Comparison of ENCODE assay signal across 17 cellular contexts in the genomic region with DNA sequence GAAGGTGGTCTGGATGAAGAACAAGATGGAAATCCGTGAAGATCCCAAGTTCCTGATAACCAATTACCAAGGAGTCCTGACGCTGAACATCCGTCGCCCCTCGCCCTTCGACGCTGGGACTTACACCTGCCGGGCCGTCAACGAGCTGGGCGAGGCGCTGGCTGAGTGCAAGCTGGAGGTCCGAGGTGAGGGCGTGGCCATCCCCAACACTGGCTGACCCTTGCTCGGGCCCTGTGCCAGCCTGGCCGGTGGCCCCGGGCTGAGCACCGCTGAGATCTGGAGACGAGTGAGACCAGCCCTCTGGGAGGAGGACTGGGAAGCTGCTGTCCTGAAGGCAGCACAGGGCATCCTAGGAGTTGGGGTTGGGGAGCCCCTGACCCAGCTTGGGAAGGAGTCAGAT. TPM values are rescaled to one million over a fixed set of nuclear protein-coding genes. Genes with fewer than 3 reads are reported as not detected.
A peak's percentile ranks its signal among the peaks of the same experiment; 100 is the strongest.
DNase-seq lines count a peak whose midpoint lies in the region; ATAC-seq, FAIRE-seq and TF ChIP-seq lines count a peak whose summit lies in the region.
"Had no signal": no experiment of that assay in that cellular context is flagged by ENCODE, and none has a peak within 500 bp of the region (broad histone marks: within the 10 kb centered on the region; RNA-seq: fewer than 3 reads in every experiment).

No MANE protein-coding gene starts in this region.

- no peak overlapping the region for H3K27ac ChIP-seq in HepG2 (ENCODE audit: extremely low read length, insufficient read depth, low read length)
- no peak overlapping the region for H3K27ac ChIP-seq in right lobe of liver
- H3K27ac ChIP-seq in hepatocyte = no peak overlapping the region
- H3K27ac ChIP-seq in neuronal stem cell (replicated peaks; ENCODE audit: low read length) = no peak overlapping the region
- no peak overlapping the region for H3K27ac ChIP-seq in suprapubic skin
- H3K27ac ChIP-seq: BLaER1 treated with 17β-estradiol and CSF1 and Interleukin-3, amounts not matched to agents 10 nM and 100 nM had no signal

- no peak overlapping the region for H2BK120ac ChIP-seq in neuronal stem cell (ENCODE audit: low read depth, low read length)

- H3K27me3 ChIP-seq in HepG2 (ENCODE audit: control insufficient read depth in 1 of 2, insufficient read depth in 2 of 2, low read length in 2 of 2) (no peaks in the 10 kb centered on the region), right lobe of liver (no peaks in the 10 kb centered on the region), hepatocyte (no peaks in the 10 kb centered on the region), neuronal stem cell (ENCODE audit: control insufficient read depth in 3 of 3, insufficient read depth in 3 of 3, low read depth in 1 of 3, low read length in 3 of 3) (peaks cover 0 to 6% (median 0%) of the 10 kb centered on the region in 3 experiments), suprapubic skin (peaks cover 24% of the 10 kb centered on the region)
- H3K27me3 ChIP-seq: BLaER1 treated with 17β-estradiol and CSF1 and Interleukin-3, amounts not matched to agents 10 nM and 100 nM had no signal

- no peak for TF ChIP-seq POLR2A in HepG2 (IDR thresholded peaks at IDR 0.05; ENCODE audit: insufficient read depth in 1 of 2, low read depth in 2 of 2, low read length in 2 of 2)
- no peak for TF ChIP-seq POLR2A in right lobe of liver (IDR thresholded peaks at IDR 0.05)
- TF ChIP-seq POLR2A in suprapubic skin (IDR thresholded peaks at IDR 0.05) = no peak

- H4K91ac ChIP-seq in neuronal stem cell (ENCODE audit: low read depth, low read length, poor library complexity) = no peak overlapping the region

- H3K23ac ChIP-seq in neuronal stem cell (ENCODE audit: low read depth, low read length, poor library complexity) = peak overlapping the region; percentile 22

- no peak overlapping the region for H3K14ac ChIP-seq in neuronal stem cell (ENCODE audit: low read length)

- no peak for TF ChIP-seq RAD21 in HepG2 (CRISPR knock-in tag; IDR thresholded peaks at IDR 0.05)

- H2BK5ac ChIP-seq in neuronal stem cell (ENCODE audit: low read length) = no peak overlapping the region

- peak overlapping the region in 2 of 3 experiments; percentile 32 to 66; a peak in 2 of 6 replicates for H3K4me3 ChIP-seq in HepG2 (replicated peaks in 1 of 3; ENCODE audit: insufficient read depth in 1 of 3, low read depth in 2 of 3, low read length in 3 of 3)
- H3K4me3 ChIP-seq in right lobe of liver = no peak overlapping the region
- no peak overlapping the region for H3K4me3 ChIP-seq in hepatocyte
- H3K4me3 ChIP-seq in neuronal stem cell (ENCODE audit: low read length in 2 of 2) = peak overlapping the region in 1 of 2 donors; percentile 46
- H3K4me3 ChIP-seq in suprapubic skin = no peak overlapping the region
- H3K4me3 ChIP-seq: BLaER1 treated with 17β-estradiol and CSF1 and Interleukin-3, amounts not matched to agents 10 nM and 100 nM had no signal

- no peak overlapping the region for H2BK12ac ChIP-seq in neuronal stem cell (ENCODE audit: low read length)

- H4K8ac ChIP-seq in neuronal stem cell (ENCODE audit: low read depth, low read length) = no peak overlapping the region

- POLR2A ChIA-PET in HepG2 (lab: Yijun Ruan, JAX) = interaction anchor here (1.6 kb wide), 1 partner anchor 80 kb away, joined by 8 read pairs; the partner anchor contains the start of gene POLD1

- no peaks in the 10 kb centered on the region for H3K9me2 ChIP-seq in hepatocyte (replicated peaks; ENCODE audit: insufficient read depth)

- H3K4ac ChIP-seq in neuronal stem cell (ENCODE audit: low read length) = no peak overlapping the region

- H3K18ac ChIP-seq in neuronal stem cell (ENCODE audit: low read length) = peak overlapping the region; percentile 2

- CTCF ChIA-PET in HepG2 (lab: Yijun Ruan, JAX; ENCODE audit: low intra/inter-chr PET ratio, low total read pairs) = interaction anchor here (1.5 to 1.9 kb wide), 2 partner anchors 15 to 96 kb away, joined by 3 to 5 read pairs; no protein-coding TSS in a partner anchor

- H4K20me1 ChIP-seq in HepG2 (ENCODE audit: insufficient read depth, low read length) (no peaks in the 10 kb centered on the region), hepatocyte (ENCODE audit: insufficient read depth, poor library complexity, severe bottlenecking) (no peaks in the 10 kb centered on the region)
- H4K20me1 ChIP-seq: BLaER1 treated with 17β-estradiol and CSF1 and Interleukin-3, amounts not matched to agents 10 nM and 100 nM had no signal

- ATAC-seq in HepG2 (peak; percentile 8; the same call in 2 of the 3 replicates), right lobe of liver (no peak), sciatic nerve (no peak)
- ATAC-seq: HCT116 had no signal

- intact Hi-C loops in HepG2 (cut with micrococcal nuclease; ENCODE audit: unreplicated experiment) = no loop called here
- intact Hi-C loops in right lobe of liver (cut with DNase I) = no loop called here
- intact Hi-C loops in sciatic nerve (cut with DNase I) = loop anchor here (5.0 kb wide), 1 partner anchor 97 kb away; the partner anchor contains the start of gene NAPSA

- H3K9ac ChIP-seq in HepG2 (ENCODE audit: insufficient read depth, low read depth, low read length) (peak overlapping the region; percentile 48), neuronal stem cell (ENCODE audit: low read depth, low read length, poor library complexity) (no peak overlapping the region)
- H3K9ac ChIP-seq: BLaER1 treated with 17β-estradiol and CSF1 and Interleukin-3, amounts not matched to agents 10 nM and 100 nM had no signal

- 41% methylated on average over 4 of the region's 19 CpGs for WGBS in HepG2 (ENCODE audit: low lambda C conversion rate)
- whole genome bisulfite sequencing in right lobe of liver (ENCODE audit: insufficient coverage, low coverage, low lambda C conversion rate, missing lambda C conversion rate) = no CpG with 5 or more reads among the region's 19 CpGs
- WGBS in hepatocyte (ENCODE audit: low lambda C conversion rate, missing lambda C conversion rate) = 88% methylated on average over 19 of the region's 19 CpGs
- WGBS in neuronal stem cell (ENCODE audit: extremely low coverage in 2 of 2, insufficient read length in 2 of 2, insufficient replicate concordance in 1 of 2), 2 donors = no CpG with 5 or more reads among the region's 19 CpGs
- 83% methylated on average over 17 of the region's 19 CpGs for WGBS in suprapubic skin

- no peaks in the 10 kb centered on the region for H3K36me3 ChIP-seq in HepG2 (replicated peaks in 1 of 2; ENCODE audit: control insufficient read depth in 1 of 2, insufficient read depth in 2 of 2, low read length in 2 of 2)
- H3K36me3 ChIP-seq in right lobe of liver = no peaks in the 10 kb centered on the region
- H3K36me3 ChIP-seq in hepatocyte (replicated peaks; ENCODE audit: insufficient read depth, low read depth) = no peaks in the 10 kb centered on the region
- H3K36me3 ChIP-seq in neuronal stem cell (replicated peaks in 1 of 2; ENCODE audit: control insufficient read depth in 2 of 2, insufficient read depth in 2 of 2, low read length in 2 of 2) = no peaks in the 10 kb centered on the region
- no peaks in the 10 kb centered on the region for H3K36me3 ChIP-seq in suprapubic skin
- H3K36me3 ChIP-seq: BLaER1 treated with 17β-estradiol and CSF1 and Interleukin-3, amounts not matched to agents 10 nM and 100 nM had no signal

- H2BK15ac ChIP-seq in neuronal stem cell (ENCODE audit: low read length) = peak overlapping the region; percentile 62

- in situ Hi-C loops in HepG2 (cut with HindIII; ENCODE audit: extremely low pct_ligation_motif_present, low pct_unique_long_range_greater_than_20kb) = loop anchor here (10.0 kb wide), 1 partner anchor 90 kb away; the partner anchor contains the start of gene NR1H2

- no peaks in the 10 kb centered on the region for H3K9me3 ChIP-seq in HepG2 (ENCODE audit: low read length)
- no peaks in the 10 kb centered on the region for H3K9me3 ChIP-seq in right lobe of liver
- no peaks in the 10 kb centered on the region for H3K9me3 ChIP-seq in hepatocyte (ENCODE audit: low read depth)
- H3K9me3 ChIP-seq in neuronal stem cell (replicated peaks in 1 of 2; ENCODE audit: control insufficient read depth in 2 of 2, insufficient read depth in 1 of 2, low read depth in 1 of 2, low read length in 2 of 2) = no peaks in the 10 kb centered on the region
- H3K9me3 ChIP-seq in suprapubic skin = no peaks in the 10 kb centered on the region
- H3K9me3 ChIP-seq: BLaER1 treated with 17β-estradiol and CSF1 and Interleukin-3, amounts not matched to agents 10 nM and 100 nM had no signal

- H3K4me2 ChIP-seq in HepG2 (ENCODE audit: low read depth, low read length) (peak overlapping the region; percentile 77), hepatocyte (no peak overlapping the region), neuronal stem cell (ENCODE audit: insufficient read depth, low read length, poor library complexity, severe bottlenecking) (no peak overlapping the region)
- H3K4me2 ChIP-seq: BLaER1 treated with 17β-estradiol and CSF1 and Interleukin-3, amounts not matched to agents 10 nM and 100 nM had no signal

- no peak for FAIRE-seq in HepG2 (lab: Jason Lieb, UNC)
- FAIRE-seq: H54 had no signal

- H3K79me1 ChIP-seq in neuronal stem cell (ENCODE audit: low read depth, low read length) = peaks cover 2% of the 10 kb centered on the region

- H3K79me2 ChIP-seq in HepG2 (ENCODE audit: insufficient read depth, low read length) (no peaks in the 10 kb centered on the region), hepatocyte (no peaks in the 10 kb centered on the region)

- DNase-seq in HepG2 (ENCODE audit: low spot score) (no peak), right lobe of liver (no peak), hepatocyte (ENCODE audit: low spot score) (peak; percentile 4), neuronal stem cell (ENCODE audit: low spot score) (no peak), sciatic nerve (ENCODE audit: low spot score) (no peak), suprapubic skin (ENCODE audit: low spot score in 2 of 2) (no peak), anterior cingulate cortex (lab: John Stamatoyannopoulos, UW) (no peak)
- DNase-seq: ACHN; Calu3; CD4-positive, CD25-positive, alpha-beta regulatory T cell; DMS 273 treated with DMSO at 0.1 percent for 48 hours had no signal

- no TSS peak for BruUV-seq in HepG2 (replicated peaks; lab: Mats Ljungman, UMichigan)

- TF ChIP-seq CTCF in HepG2 (CRISPR knock-in tag; IDR thresholded peaks at IDR 0.05) = no peak
- no peak for TF ChIP-seq CTCF in right lobe of liver (IDR thresholded peaks at IDR 0.05)
- no peak for TF ChIP-seq CTCF in hepatocyte (IDR thresholded peaks at IDR 0.05; ENCODE audit: poor library complexity)
- no peak for TF ChIP-seq CTCF in suprapubic skin (IDR thresholded peaks at IDR 0.05)

- H2AK5ac ChIP-seq in neuronal stem cell (ENCODE audit: low read depth, low read length) = peak overlapping the region; percentile 99

- TF ChIP-seq EP300 in HepG2 (IDR thresholded peaks at IDR 0.05; ENCODE audit: low read depth in 2 of 2, low read length in 2 of 2) (no peak), HepG2 (CRISPR knock-in tag; IDR thresholded peaks at IDR 0.05; ENCODE audit: borderline replicate concordance) (no peak), suprapubic skin (IDR thresholded peaks at IDR 0.05) (no peak)

- H2AFZ ChIP-seq in HepG2 (ENCODE audit: low read length) = no peak overlapping the region
- H2AFZ ChIP-seq in hepatocyte = no peak overlapping the region
- H2AFZ ChIP-seq in neuronal stem cell (ENCODE audit: low read length) = no peak overlapping the region

- H3K4me1 ChIP-seq in HepG2 (ENCODE audit: insufficient read depth, low read length) (peaks cover 55% of the 10 kb centered on the region), right lobe of liver (peaks cover 0 to 7% (median 0%) of the 10 kb centered on the region in 4 donors), hepatocyte (ENCODE audit: insufficient read depth) (no peaks in the 10 kb centered on the region), neuronal stem cell (ENCODE audit: control insufficient read depth in 2 of 2, insufficient read depth in 1 of 2, low read depth in 1 of 2, low read length in 2 of 2) (peaks cover 13 to 14% of the 10 kb centered on the region in 2 donors), suprapubic skin (peaks cover 5% of the 10 kb centered on the region)

RNA-seq across cellular contexts. Expression of gene EMC10, which starts 12.0 kb away (rescaled TPM):
- not detected in 2 replicates for total RNA-seq in HepG2 (2016; rRNA removed; fragmentation: Illumina TruSeq; extraction: Trizol)
- not detected in 2 replicates for total RNA-seq in HepG2 (2016; cell fraction: cytosol; rRNA removed; fragmentation: Illumina TruSeq; extraction: Trizol; ENCODE audit: low read depth)
- total RNA-seq in HepG2 (2016; cell fraction: insoluble cytoplasmic fraction; rRNA removed; fragmentation: Illumina TruSeq; extraction: Trizol) = not detected in 2 replicates
- total RNA-seq in HepG2 (2016; cell fraction: membrane; rRNA removed; fragmentation: Illumina TruSeq; extraction: Trizol) = not detected in 2 replicates
- total RNA-seq in HepG2 (2016; cell fraction: nucleus; rRNA removed; fragmentation: Illumina TruSeq; extraction: Trizol) = not detected in 2 replicates
- not detected in 2 replicates for polyA plus RNA-seq in HepG2 (2011; rRNA removed)
- 0.04 TPM in 1 of 2 replicates, not detected in the other for polyA plus RNA-seq in HepG2 (2011; cell fraction: cytosol; rRNA removed)
- 0.19 TPM in 1 of 2 replicates, not detected in the other for polyA plus RNA-seq in HepG2 (2011; cell fraction: nucleus; rRNA removed)
- polyA plus RNA-seq in HepG2 (2012) = not detected in 2 replicates
- polyA plus RNA-seq in HepG2 (2016; cell fraction: cytosol; fragmentation: Illumina TruSeq; extraction: Trizol; ENCODE audit: low read depth) = not detected in 2 replicates
- polyA plus RNA-seq in HepG2 (2016; cell fraction: insoluble cytoplasmic fraction; fragmentation: Illumina TruSeq; extraction: Trizol; ENCODE audit: low read depth) = not detected in 2 replicates
- not detected in 2 replicates for polyA plus RNA-seq in HepG2 (2016; cell fraction: membrane; fragmentation: Illumina TruSeq; extraction: Trizol; ENCODE audit: low read depth)
- polyA plus RNA-seq in HepG2 (2016; cell fraction: nucleus; fragmentation: Illumina TruSeq; extraction: Trizol; ENCODE audit: insufficient read depth, low read depth) = not detected in 2 replicates
- 0.06 and 36.3 TPM in 2 replicates for polyA minus RNA-seq in HepG2 (2011; rRNA and poly(A)+ RNA removed; ENCODE audit: low replicate concordance)
- 0.69 and 2.2 TPM in 2 replicates for polyA minus RNA-seq in HepG2 (2011; cell fraction: cytosol; rRNA and poly(A)+ RNA removed)
- 0.25 and 1.0 TPM in 2 replicates for polyA minus RNA-seq in HepG2 (2011; cell fraction: nucleus; rRNA and poly(A)+ RNA removed)
- 10 to 100 TPM; 48.6 to 82.8 (median 74.2) TPM for total RNA-seq in right lobe of liver
- 147 and 160 TPM in 2 replicates for total RNA-seq in hepatocyte
- polyA plus RNA-seq in hepatocyte = 31.3 and 35.6 TPM in 2 replicates
- polyA plus RNA-seq in neuronal stem cell (2013, experiment 1 of 2) = 57.0 TPM
- polyA plus RNA-seq in neuronal stem cell (2013, experiment 2 of 2) = 55.4 TPM
- 66.9 TPM for total RNA-seq in sciatic nerve
- total RNA-seq in suprapubic skin = 10 to 100 TPM; 34.9 to 77.2 (median 71.1) TPM

RNA-seq across cellular contexts. Expression of gene GARIN5A, which starts 12.3 kb away (rescaled TPM):
- total RNA-seq in HepG2 (2016; rRNA removed; fragmentation: Illumina TruSeq; extraction: Trizol) (not detected in 2 replicates), right lobe of liver (1 to 10 TPM in 5 of 6 experiments, under 1 TPM in 1; 0.68 to 2.3 (median 1.5) TPM), hepatocyte (2.7 and 5.0 TPM in 2 replicates), sciatic nerve (0.45 TPM), suprapubic skin (1 to 10 TPM in 3 of 4 donors, not detected in 1; 3.9 to 5.0 (median 4.2) TPM)
- total RNA-seq in HepG2 (2016; cell fraction: cytosol; rRNA removed; fragmentation: Illumina TruSeq; extraction: Trizol; ENCODE audit: low read depth) = not detected in 2 replicates
- total RNA-seq in HepG2 (2016; cell fraction: insoluble cytoplasmic fraction; rRNA removed; fragmentation: Illumina TruSeq; extraction: Trizol) = not detected in 2 replicates
- total RNA-seq in HepG2 (2016; cell fraction: membrane; rRNA removed; fragmentation: Illumina TruSeq; extraction: Trizol) = not detected in 2 replicates
- total RNA-seq in HepG2 (2016; cell fraction: nucleus; rRNA removed; fragmentation: Illumina TruSeq; extraction: Trizol) = not detected in 2 replicates
- polyA plus RNA-seq in HepG2 (2011; rRNA removed) (not detected in 2 replicates), hepatocyte (10.4 and 11.5 TPM in 2 replicates)
- polyA plus RNA-seq in HepG2 (2011; cell fraction: cytosol; rRNA removed) = not detected in 2 replicates
- not detected in 2 replicates for polyA plus RNA-seq in HepG2 (2011; cell fraction: nucleus; rRNA removed)
- not detected in 2 replicates for polyA plus RNA-seq in HepG2 (2012)
- polyA plus RNA-seq in HepG2 (2016; cell fraction: cytosol; fragmentation: Illumina TruSeq; extraction: Trizol; ENCODE audit: low read depth) = not detected in 2 replicates
- polyA plus RNA-seq in HepG2 (2016; cell fraction: insoluble cytoplasmic fraction; fragmentation: Illumina TruSeq; extraction: Trizol; ENCODE audit: low read depth) = not detected in 2 replicates
- polyA plus RNA-seq in HepG2 (2016; cell fraction: membrane; fragmentation: Illumina TruSeq; extraction: Trizol; ENCODE audit: low read depth) = not detected in 2 replicates
- not detected in 2 replicates for polyA plus RNA-seq in HepG2 (2016; cell fraction: nucleus; fragmentation: Illumina TruSeq; extraction: Trizol; ENCODE audit: insufficient read depth, low read depth)
- polyA minus RNA-seq in HepG2 (2011; rRNA and poly(A)+ RNA removed; ENCODE audit: low replicate concordance) = 5.1 TPM in 1 of 2 replicates, not detected in the other
- polyA minus RNA-seq in HepG2 (2011; cell fraction: cytosol; rRNA and poly(A)+ RNA removed) = not detected in 2 replicates
- polyA minus RNA-seq in HepG2 (2011; cell fraction: nucleus; rRNA and poly(A)+ RNA removed) = not detected in 2 replicates
- polyA plus RNA-seq in neuronal stem cell (2013, experiment 1 of 2) = 9.4 TPM
- polyA plus RNA-seq in neuronal stem cell (2013, experiment 2 of 2) = 8.0 TPM

RNA-seq across cellular contexts. Expression of gene MYBPC2, which starts 31.7 kb away (rescaled TPM):
- total RNA-seq in HepG2 (2016; rRNA removed; fragmentation: Illumina TruSeq; extraction: Trizol) (0.67 TPM in 1 of 2 replicates, not detected in the other), right lobe of liver (under 1 TPM in 3 of 6 experiments, not detected in 3; 0.12 to 0.56 (median 0.30) TPM), hepatocyte (0.07 and 0.16 TPM in 2 replicates), sciatic nerve (not detected), suprapubic skin (under 1 TPM in 1 of 4 donors, not detected in 3; 0.29 TPM)
- total RNA-seq in HepG2 (2016; cell fraction: cytosol; rRNA removed; fragmentation: Illumina TruSeq; extraction: Trizol; ENCODE audit: low read depth) = not detected in 2 replicates
- total RNA-seq in HepG2 (2016; cell fraction: insoluble cytoplasmic fraction; rRNA removed; fragmentation: Illumina TruSeq; extraction: Trizol) = not detected in 2 replicates
- total RNA-seq in HepG2 (2016; cell fraction: membrane; rRNA removed; fragmentation: Illumina TruSeq; extraction: Trizol) = not detected in 2 replicates
- total RNA-seq in HepG2 (2016; cell fraction: nucleus; rRNA removed; fragmentation: Illumina TruSeq; extraction: Trizol) = not detected in 2 replicates
- polyA plus RNA-seq in HepG2 (2011; rRNA removed) (0.01 TPM in 1 of 2 replicates, not detected in the other), hepatocyte (0.04 TPM in 1 of 2 replicates, not detected in the other)
- 0.01 and 0.03 TPM in 2 replicates for polyA plus RNA-seq in HepG2 (2011; cell fraction: cytosol; rRNA removed)
- polyA plus RNA-seq in HepG2 (2011; cell fraction: nucleus; rRNA removed) = 0.05 and 0.24 TPM in 2 replicates
- polyA plus RNA-seq in HepG2 (2012) = not detected in 2 replicates
- not detected in 2 replicates for polyA plus RNA-seq in HepG2 (2016; cell fraction: cytosol; fragmentation: Illumina TruSeq; extraction: Trizol; ENCODE audit: low read depth)
- polyA plus RNA-seq in HepG2 (2016; cell fraction: insoluble cytoplasmic fraction; fragmentation: Illumina TruSeq; extraction: Trizol; ENCODE audit: low read depth) = not detected in 2 replicates
- not detected in 2 replicates for polyA plus RNA-seq in HepG2 (2016; cell fraction: membrane; fragmentation: Illumina TruSeq; extraction: Trizol; ENCODE audit: low read depth)
- polyA plus RNA-seq in HepG2 (2016; cell fraction: nucleus; fragmentation: Illumina TruSeq; extraction: Trizol; ENCODE audit: insufficient read depth, low read depth) = not detected in 2 replicates
- polyA minus RNA-seq in HepG2 (2011; rRNA and poly(A)+ RNA removed; ENCODE audit: low replicate concordance) = not detected in 2 replicates
- not detected in 2 replicates for polyA minus RNA-seq in HepG2 (2011; cell fraction: cytosol; rRNA and poly(A)+ RNA removed)
- not detected in 2 replicates for polyA minus RNA-seq in HepG2 (2011; cell fraction: nucleus; rRNA and poly(A)+ RNA removed)
- polyA plus RNA-seq in neuronal stem cell (2013, experiment 1 of 2) = 1.0 TPM
- 1.2 TPM for polyA plus RNA-seq in neuronal stem cell (2013, experiment 2 of 2)
- total RNA-seq: A172, Calu3, Daoy, HT1080 had no signal

RNA-seq across cellular contexts. Expression of gene SPIB, which starts 45.6 kb away (rescaled TPM):
- total RNA-seq in HepG2 (2016; rRNA removed; fragmentation: Illumina TruSeq; extraction: Trizol) (0.04 TPM in 1 of 2 replicates, not detected in the other), right lobe of liver (under 1 TPM in 1 of 6 experiments, not detected in 5; 0.51 TPM), hepatocyte (2.8 TPM in 2 replicates), sciatic nerve (2.9 TPM), suprapubic skin (not detected)
- not detected in 2 replicates for total RNA-seq in HepG2 (2016; cell fraction: cytosol; rRNA removed; fragmentation: Illumina TruSeq; extraction: Trizol; ENCODE audit: low read depth)
- total RNA-seq in HepG2 (2016; cell fraction: insoluble cytoplasmic fraction; rRNA removed; fragmentation: Illumina TruSeq; extraction: Trizol) = 0.13 and 0.15 TPM in 2 replicates
- total RNA-seq in HepG2 (2016; cell fraction: membrane; rRNA removed; fragmentation: Illumina TruSeq; extraction: Trizol) = not detected in 2 replicates
- not detected in 2 replicates for total RNA-seq in HepG2 (2016; cell fraction: nucleus; rRNA removed; fragmentation: Illumina TruSeq; extraction: Trizol)
- polyA plus RNA-seq in HepG2 (2011; rRNA removed) (0.04 TPM in 1 of 2 replicates, not detected in the other), hepatocyte (0.63 and 1.7 TPM in 2 replicates)
- polyA plus RNA-seq in HepG2 (2011; cell fraction: cytosol; rRNA removed) = not detected in 2 replicates
- 0.21 TPM in 1 of 2 replicates, not detected in the other for polyA plus RNA-seq in HepG2 (2011; cell fraction: nucleus; rRNA removed)
- polyA plus RNA-seq in HepG2 (2012) = not detected in 2 replicates
- polyA plus RNA-seq in HepG2 (2016; cell fraction: cytosol; fragmentation: Illumina TruSeq; extraction: Trizol; ENCODE audit: low read depth) = 0.10 TPM in 1 of 2 replicates, not detected in the other
- polyA plus RNA-seq in HepG2 (2016; cell fraction: insoluble cytoplasmic fraction; fragmentation: Illumina TruSeq; extraction: Trizol; ENCODE audit: low read depth) = not detected in 2 replicates
- polyA plus RNA-seq in HepG2 (2016; cell fraction: membrane; fragmentation: Illumina TruSeq; extraction: Trizol; ENCODE audit: low read depth) = 0.07 TPM in 1 of 2 replicates, not detected in the other
- 0.53 TPM in 1 of 2 replicates, not detected in the other for polyA plus RNA-seq in HepG2 (2016; cell fraction: nucleus; fragmentation: Illumina TruSeq; extraction: Trizol; ENCODE audit: insufficient read depth, low read depth)
- polyA minus RNA-seq in HepG2 (2011; rRNA and poly(A)+ RNA removed; ENCODE audit: low replicate concordance) = 0.51 TPM in 1 of 2 replicates, not detected in the other
- not detected in 2 replicates for polyA minus RNA-seq in HepG2 (2011; cell fraction: cytosol; rRNA and poly(A)+ RNA removed)
- polyA minus RNA-seq in HepG2 (2011; cell fraction: nucleus; rRNA and poly(A)+ RNA removed) = not detected in 2 replicates
- polyA plus RNA-seq in neuronal stem cell (2013, experiment 1 of 2) = 0.08 TPM
- 0.17 TPM for polyA plus RNA-seq in neuronal stem cell (2013, experiment 2 of 2)
- total RNA-seq: CD4-positive, CD25-positive, alpha-beta regulatory T cell; Daoy had no signal

RNA-seq across cellular contexts. Expression of gene JOSD2, which starts 46.6 kb away (rescaled TPM):
- total RNA-seq in HepG2 (2016; rRNA removed; fragmentation: Illumina TruSeq; extraction: Trizol) (2.0 and 2.3 TPM in 2 replicates), right lobe of liver (10 to 100 TPM; 15.0 to 27.5 (median 19.1) TPM), hepatocyte (19.0 and 28.1 TPM in 2 replicates), sciatic nerve (33.6 TPM), suprapubic skin (10 to 100 TPM in 3 of 4 donors, 1 to 10 TPM in 1; 9.3 to 31.7 (median 28.7) TPM)
- total RNA-seq in HepG2 (2016; cell fraction: cytosol; rRNA removed; fragmentation: Illumina TruSeq; extraction: Trizol; ENCODE audit: low read depth) = 2.6 and 3.1 TPM in 2 replicates
- total RNA-seq in HepG2 (2016; cell fraction: insoluble cytoplasmic fraction; rRNA removed; fragmentation: Illumina TruSeq; extraction: Trizol) = 3.2 and 3.4 TPM in 2 replicates
- total RNA-seq in HepG2 (2016; cell fraction: membrane; rRNA removed; fragmentation: Illumina TruSeq; extraction: Trizol) = 3.4 and 3.5 TPM in 2 replicates
- total RNA-seq in HepG2 (2016; cell fraction: nucleus; rRNA removed; fragmentation: Illumina TruSeq; extraction: Trizol) = 0.56 and 1.7 TPM in 2 replicates
- polyA plus RNA-seq in HepG2 (2011; rRNA removed) (4.1 and 5.2 TPM in 2 replicates), hepatocyte (81.8 and 82.9 TPM in 2 replicates)
- polyA plus RNA-seq in HepG2 (2011; cell fraction: cytosol; rRNA removed) = 4.6 and 10.0 TPM in 2 replicates
- 6.9 and 8.9 TPM in 2 replicates for polyA plus RNA-seq in HepG2 (2011; cell fraction: nucleus; rRNA removed)
- 1.6 and 3.0 TPM in 2 replicates for polyA plus RNA-seq in HepG2 (2012)
- 3.7 and 4.0 TPM in 2 replicates for polyA plus RNA-seq in HepG2 (2016; cell fraction: cytosol; fragmentation: Illumina TruSeq; extraction: Trizol; ENCODE audit: low read depth)
- 2.9 and 3.0 TPM in 2 replicates for polyA plus RNA-seq in HepG2 (2016; cell fraction: insoluble cytoplasmic fraction; fragmentation: Illumina TruSeq; extraction: Trizol; ENCODE audit: low read depth)
- polyA plus RNA-seq in HepG2 (2016; cell fraction: membrane; fragmentation: Illumina TruSeq; extraction: Trizol; ENCODE audit: low read depth) = 4.1 and 4.4 TPM in 2 replicates
- polyA plus RNA-seq in HepG2 (2016; cell fraction: nucleus; fragmentation: Illumina TruSeq; extraction: Trizol; ENCODE audit: insufficient read depth, low read depth) = 2.7 and 4.3 TPM in 2 replicates
- 2.9 and 4.4 TPM in 2 replicates for polyA minus RNA-seq in HepG2 (2011; rRNA and poly(A)+ RNA removed; ENCODE audit: low replicate concordance)
- 2.6 TPM in 1 of 2 replicates, not detected in the other for polyA minus RNA-seq in HepG2 (2011; cell fraction: cytosol; rRNA and poly(A)+ RNA removed)
- polyA minus RNA-seq in HepG2 (2011; cell fraction: nucleus; rRNA and poly(A)+ RNA removed) = 1.9 and 2.2 TPM in 2 replicates
- polyA plus RNA-seq in neuronal stem cell (2013, experiment 1 of 2) = 2.7 TPM
- polyA plus RNA-seq in neuronal stem cell (2013, experiment 2 of 2) = 2.8 TPM

Comparison
In these comparisons a context has a peak if more than half of its experiments do, and no peak if none do; other contexts are left out.
1. H3K4me3 ChIP-seq: peak in HepG2 (2 of 3); none in right lobe of liver (0 of 3), hepatocyte (single experiment) and suprapubic skin (single experiment).
2. RNA of gene EMC10, which starts 12.0 kb away (total RNA-seq): 147 to 160 TPM in hepatocyte, 48.6 to 82.8 TPM in right lobe of liver, 34.9 to 77.2 TPM in suprapubic skin and 66.9 TPM in sciatic nerve (single experiment); not detected in HepG2; every median in the first group is over 10 times any median in the second.